20 cellular contexts compared by ENCODE assay signal in genomic region chr7:107206706-107207105, GRCh38.
DNase-seq lines count a peak whose midpoint lies in the region; ATAC-seq, FAIRE-seq and TF ChIP-seq lines count a peak whose summit lies in the region.
"Had no signal": no experiment of that assay in that cellular context is flagged by ENCODE, and none has a peak within 500 bp of the region (broad histone marks: within the 10 kb centered on the region; RNA-seq: fewer than 3 reads in every experiment).

No MANE protein-coding gene starts in this region.

- H3K27ac ChIP-seq in angular gyrus (ENCODE audit: low read depth, low read length): peak overlapping the region; percentile 80
- H3K27ac ChIP-seq: A549, BLaER1 had no signal

- H3K4me3 ChIP-seq in AG10803 (ENCODE audit: low read length): no peak overlapping the region
- no peak overlapping the region for H3K4me3 ChIP-seq in retinal pigment epithelial cell (ENCODE audit: low read length)
- H3K4me3 ChIP-seq: A549, BLaER1 had no signal

- FAIRE-seq in RCC 7860 (lab: Jason Lieb, UNC): no peak
- FAIRE-seq: A549, D721Med had no signal

- TF ChIP-seq CTCF in AG10803 (conservative IDR thresholded peaks at IDR 0.05; ENCODE audit: low read length) (no peak), retinal pigment epithelial cell (conservative IDR thresholded peaks at IDR 0.05; ENCODE audit: low read depth, low read length) (no peak)

- peak; percentile 28 for DNase-seq in AG10803 (ENCODE audit: low read depth)
- peak; percentile 69 for DNase-seq in fibroblast of peridontal ligament (ENCODE audit: extremely low read depth)
- peak; percentile 41 for DNase-seq in retinal pigment epithelial cell (ENCODE audit: low read depth)
- no peak for DNase-seq in NK-92 (lab: John Stamatoyannopoulos, UW; ENCODE audit: unreplicated experiment)
- DNase-seq in OCI-M2 (lab: John Stamatoyannopoulos, UW; ENCODE audit: unreplicated experiment): no peak
- DNase-seq in RCC 7860 (ENCODE audit: low spot score): no peak
- DNase-seq: CD8-positive, alpha-beta memory T cell; DMS79 treated with DMSO at 0.1 percent for 48 hours; GOT3; MM.1S; NCI-H1092; NCI-H146; NCI-H2081 treated with DMSO at 0.1 percent for 48 hours; NCI-H748 treated with DMSO at 0.1 percent for 48 hours; SIG-M5 had no signal

- ATAC-seq in GM21737 (IDR thresholded peaks at IDR 0.05; ENCODE audit: unreplicated experiment): no peak
- ATAC-seq: A549 had no signal

Comparison
In these comparisons a context has a peak if more than half of its experiments do, and no peak if none do; other contexts are left out.
1. DNase-seq: peak in AG10803 (single experiment), fibroblast of peridontal ligament (single experiment) and retinal pigment epithelial cell (single experiment); none in NK-92 (single experiment), OCI-M2 (single experiment) and RCC 7860 (single experiment).